8 cellular contexts compared by ENCODE assay signal in the genomic region with DNA sequence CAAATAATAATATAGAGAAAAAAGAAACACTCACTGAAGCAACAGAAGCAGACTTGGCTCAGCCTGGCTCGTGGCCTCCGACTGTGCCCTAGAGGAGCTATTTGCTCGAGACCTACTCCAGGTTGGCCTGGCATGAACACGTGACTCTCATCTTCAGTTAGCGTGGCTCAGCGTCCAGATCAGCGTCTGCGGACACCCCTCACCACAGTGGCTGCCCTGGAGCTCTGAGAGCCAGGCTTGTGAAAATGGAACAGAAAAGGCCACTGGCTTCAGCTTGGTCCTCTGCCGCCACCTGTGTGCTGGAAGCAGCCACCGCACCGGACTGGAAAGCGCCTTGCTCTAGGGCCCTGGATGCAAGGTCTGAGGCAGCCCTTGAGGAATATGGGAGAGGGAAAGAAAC.
DNase-seq lines count a peak whose midpoint lies in the region; ATAC-seq and TF ChIP-seq lines count a peak whose summit lies in the region.

No MANE protein-coding gene starts in this region.

- peak overlapping the region; percentile 79 for H2AFZ ChIP-seq in neural progenitor cell (replicated peaks)

- no peaks in the 10 kb centered on the region for H3K79me2 ChIP-seq in neural progenitor cell (ENCODE audit: low read depth)

- no peaks in the 10 kb centered on the region for H3K9me3 ChIP-seq in adipocyte (ENCODE audit: control insufficient read depth, low read length)
- H3K9me3 ChIP-seq in neural progenitor cell (ENCODE audit: low read depth) = no peaks in the 10 kb centered on the region
- peaks cover 0 to 29% (median 2%) of the 10 kb centered on the region in 11 donors for H3K9me3 ChIP-seq in heart right ventricle

- no peak overlapping the region for H3K9ac ChIP-seq in adipocyte (ENCODE audit: low read length)
- no peak overlapping the region for H3K9ac ChIP-seq in neural progenitor cell

- no peaks in the 10 kb centered on the region for H3F3A ChIP-seq in neural progenitor cell (ENCODE audit: low read depth)

- H3K9me3 Mint-ChIP-seq in neural progenitor cell = peaks cover 6% of the 10 kb centered on the region

- no peaks in the 10 kb centered on the region for H3K4me1 ChIP-seq in adipocyte (ENCODE audit: control insufficient read depth, insufficient read depth, low read length)
- H3K4me1 ChIP-seq in neural progenitor cell = no peaks in the 10 kb centered on the region
- no peaks in the 10 kb centered on the region for H3K4me1 ChIP-seq in heart right ventricle

- H3K4me1 Mint-ChIP-seq in neural progenitor cell = no peaks in the 10 kb centered on the region

- H3K4me2 ChIP-seq in neural progenitor cell = no peak overlapping the region

- ATAC-seq in HG02885 (IDR thresholded peaks at IDR 0.05; ENCODE audit: poor library complexity, unreplicated experiment) = peak; percentile 68
- ATAC-seq in heart right ventricle = no peak
- ATAC-seq in GM19452 (IDR thresholded peaks at IDR 0.05; ENCODE audit: unreplicated experiment) = no peak

- H3K27ac ChIP-seq in neural progenitor cell (no peak overlapping the region), heart right ventricle (no peak overlapping the region)

- TF ChIP-seq CTCF in neural progenitor cell (IDR thresholded peaks at IDR 0.05) (peak; percentile 73), heart right ventricle (IDR thresholded peaks at IDR 0.05) (no peak)

- intact Hi-C loops in heart right ventricle (cut with DNase I) = no loop called here

- H3K27ac Mint-ChIP-seq in neural progenitor cell = no peak overlapping the region

- H3K27me3 ChIP-seq in adipocyte (replicated peaks; ENCODE audit: control insufficient read depth, insufficient read depth, low read length) (no peaks in the 10 kb centered on the region), neural progenitor cell (no peaks in the 10 kb centered on the region), heart right ventricle (no peaks in the 10 kb centered on the region)

- 44 to 66% methylated on average over 12 of the region's 12 CpGs for WGBS in heart right ventricle, 2 donors

- H3K4me3 ChIP-seq in adipocyte (ENCODE audit: low read length) = no peak overlapping the region
- H3K4me3 ChIP-seq in neural progenitor cell = no peak overlapping the region
- H3K4me3 ChIP-seq in heart right ventricle = no peak overlapping the region

- H3K36me3 ChIP-seq in adipocyte (ENCODE audit: control insufficient read depth, insufficient read depth, low read length, severe bottlenecking) (no peaks in the 10 kb centered on the region), neural progenitor cell (no peaks in the 10 kb centered on the region), heart right ventricle (no peaks in the 10 kb centered on the region)

- H4K20me1 ChIP-seq in neural progenitor cell (ENCODE audit: low read depth) = no peaks in the 10 kb centered on the region

- DNase-seq in DMS 273 (lab: John Stamatoyannopoulos, UW; ENCODE audit: unreplicated experiment) (peak; percentile 61), DMS 273 treated with DMSO at 0.1 percent for 48 hours (lab: John Stamatoyannopoulos, UW) (no peak), adipocyte (ENCODE audit: low read depth) (peak; percentile 20), neural progenitor cell (ENCODE audit: low spot score) (peak; percentile 78), heart right ventricle (no peak)
- DNase-seq in activated naive CD4-positive, alpha-beta T cell treated with anti-CD3 and anti-CD28 coated beads, Interleukin-2, amount 50 U/mL, for 16 hours = no peak

- peaks cover 2% of the 10 kb centered on the region for H3K27me3 Mint-ChIP-seq in neural progenitor cell (ENCODE audit: insufficient read depth, low read depth)

- H3K36me3 Mint-ChIP-seq in neural progenitor cell = no peaks in the 10 kb centered on the region

- no peak overlapping the region for H3K4me3 Mint-ChIP-seq in neural progenitor cell

Comparison
In these comparisons a context has a peak if more than half of its experiments do, and no peak if none do; other contexts are left out.
1. DNase-seq: peak in DMS 273 (single experiment), adipocyte (single experiment) and neural progenitor cell (single experiment); none in DMS 273 treated with DMSO at 0.1 percent for 48 hours (single experiment), activated naive CD4-positive, alpha-beta T cell treated with anti-CD3 and anti-CD28 coated beads, Interleukin-2, amount 50 U/mL, for 16 hours (single experiment) and heart right ventricle (0 of 2).